In genomic region chr5:126178521-126178920, GRCh38 we compare ENCODE assay signal across 17 cellular contexts.
DNase-seq lines count a peak whose midpoint lies in the region; ATAC-seq, FAIRE-seq and TF ChIP-seq lines count a peak whose summit lies in the region.
"Had no signal": no experiment of that assay in that cellular context is flagged by ENCODE, and none has a peak within 500 bp of the region (broad histone marks: within the 10 kb centered on the region; RNA-seq: fewer than 3 reads in every experiment).

No MANE protein-coding gene starts in this region.

- H3K4me3 ChIP-seq in left lung, result no peak overlapping the region
- H3K4me3 ChIP-seq: breast epithelium, hepatocyte had no signal

- peaks cover 0 to 10% of the 10 kb centered on the region in 2 donors for H3K9me3 ChIP-seq in left lung
- H3K9me3 ChIP-seq: breast epithelium had no signal

- H3K27ac ChIP-seq in left lung, result no peak overlapping the region
- H3K27ac ChIP-seq: 22Rv1, breast epithelium, hepatocyte had no signal

- intact Hi-C loops in left lung (cut with DNase I), result no loop called here

- no peaks in the 10 kb centered on the region for H3K36me3 ChIP-seq in left lung
- H3K36me3 ChIP-seq: breast epithelium had no signal

- ATAC-seq in left lung, result peak; percentile 38
- ATAC-seq: activated CD8-positive, alpha-beta T cell treated with anti-CD3 and anti-CD28 coated beads, Interleukin-2, amount 10 ng/mL, durations not matched to agents 7 days and 5 days had no signal

- no peaks in the 10 kb centered on the region for H3K4me1 ChIP-seq in left lung
- H3K4me1 ChIP-seq: breast epithelium had no signal

- no peaks in the 10 kb centered on the region for H3K27me3 ChIP-seq in left lung
- H3K27me3 ChIP-seq: breast epithelium, hepatocyte had no signal

- CTCF ChIA-PET in HEK293T (lab: Yijun Ruan, JAX), result no interaction called here

- FAIRE-seq in HTR-8/SVneo (lab: Jason Lieb, UNC), result no peak
- FAIRE-seq: G401.6 had no signal

- no peak for TF ChIP-seq CTCF in left lung (IDR thresholded peaks at IDR 0.05)

- POLR2A ChIA-PET in HEK293T (lab: Yijun Ruan, JAX), result no interaction called here

- DNase-seq in NCI-H82 (lab: John Stamatoyannopoulos, UW), result peak; percentile 6
- DNase-seq in NCI-H82 treated with DMSO at 0.1 percent for 48 hours (lab: John Stamatoyannopoulos, UW; ENCODE audit: unreplicated experiment), result no peak
- DNase-seq in cerebellum (ENCODE audit: low spot score), result peak; percentile 84
- DNase-seq in left lung, result no peak
- DNase-seq in ureter (ENCODE audit: low spot score), result peak; percentile 58
- no peak for DNase-seq in stimulated activated CD8-positive, alpha-beta memory T cell treated with anti-CD3 and anti-CD28 coated beads, Interleukin-4, amount 100 ng/mL, for 48 hours
- no peak for DNase-seq in HEK293T (ENCODE audit: extremely low spot score)
- DNase-seq in HTR-8/SVneo (ENCODE audit: insufficient read length, low spot score), result no peak
- DNase-seq: activated CD8-positive, alpha-beta T cell treated with anti-CD3 and anti-CD28 coated beads, Interleukin-2, amount 10 ng/mL, durations not matched to agents 7 days and 5 days; endodermal cell; naive B cell; retina; stimulated activated CD4-positive, alpha-beta T cell treated with anti-CD3 and anti-CD28 coated beads, Interleukin-4, amount 100 ng/mL, for 24 hours had no signal

TF ChIP-seq in HEK293T, 16 proteins besides CTCF, POLR2A, EP300 and RAD21:
- TF ChIP-seq TARDBP (IDR thresholded peaks at IDR 0.05) (no peak), LEF1 (IDR thresholded peaks at IDR 0.05; ENCODE audit: borderline replicate concordance) (no peak), L3MBTL2 (conservative IDR thresholded peaks at IDR 0.05) (no peak), FOXA1 (IDR thresholded peaks at IDR 0.05) (no peak), SUZ12 (IDR thresholded peaks at IDR 0.05) (no peak), HDGF (IDR thresholded peaks at IDR 0.05; ENCODE audit: borderline replicate concordance) (no peak), BHLHE40 (IDR thresholded peaks at IDR 0.05; ENCODE audit: borderline replicate concordance) (no peak), NFRKB (IDR thresholded peaks at IDR 0.05) (no peak), ZNF384 (IDR thresholded peaks at IDR 0.05) (no peak)

Comparison
In these comparisons a context has a peak if more than half of its experiments do, and no peak if none do; other contexts are left out.
1. DNase-seq: peak in NCI-H82 (single experiment), cerebellum (single experiment) and ureter (single experiment); none in NCI-H82 treated with DMSO at 0.1 percent for 48 hours (single experiment), left lung (0 of 2), stimulated activated CD8-positive, alpha-beta memory T cell treated with anti-CD3 and anti-CD28 coated beads, Interleukin-4, amount 100 ng/mL, for 48 hours (single experiment), HEK293T (single experiment) and HTR-8/SVneo (single experiment).